24 cellular contexts compared by ENCODE assay signal in the genomic region with DNA sequence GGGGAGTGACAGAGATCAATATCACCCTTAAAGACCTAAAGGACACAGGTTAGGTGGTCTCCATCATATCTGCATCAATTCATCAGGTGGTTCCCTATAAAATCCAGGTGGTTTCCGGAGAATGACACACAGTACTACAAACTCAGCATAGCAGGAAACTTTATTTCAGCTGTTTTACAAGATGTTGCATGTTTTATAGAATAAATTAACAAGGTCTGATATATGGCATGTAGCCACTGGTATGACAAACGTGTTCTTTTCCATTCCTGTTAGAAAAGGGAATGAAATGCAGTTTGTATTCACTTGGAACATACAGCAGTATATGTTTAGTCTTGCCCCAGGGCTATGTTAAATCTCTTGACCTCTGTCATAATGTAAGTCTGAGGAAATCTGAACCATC. TPM values are rescaled to one million over a fixed set of nuclear protein-coding genes. Genes with fewer than 3 reads are reported as not detected.
"Had no signal": no experiment of that assay in that cellular context is flagged by ENCODE, and none has a peak within 500 bp of the region (broad histone marks: within the 10 kb centered on the region; RNA-seq: fewer than 3 reads in every experiment).

No MANE protein-coding gene starts in this region.

- H3K27me3 ChIP-seq: SJSA1 had no signal

- FAIRE-seq: HepG2 had no signal

- ATAC-seq: HepG2, Panc1, Right ventricle myocardium inferior had no signal

- DNase-seq: IMR-90, Karpas-422, KG1, MV-4-11, NCI-H1092, NCI-H1436, NCI-H187, NCI-H2029, NCI-H2081 treated with DMSO at 0.1 percent for 48 hours, NCI-H2171, NCI-H226, NCI-H446, NCI-H510A, NCI-H524 treated with DMSO at 0.1 percent for 48 hours, NCI-H69, NCI-H774, SIG-M5 had no signal

- H3K4me3 ChIP-seq: SJSA1, SK-N-MC had no signal

- H3K27ac ChIP-seq: SJSA1, SK-N-MC had no signal

- H3K36me3 ChIP-seq: SJSA1 had no signal

- H3K9me3 ChIP-seq: SJSA1 had no signal

RNA-seq across cellular contexts. Expression of a gene that starts 42.1 kb away (rescaled TPM):
- total RNA-seq: HepG2, HT1080, IMR-90, MCF 10A, SJSA1 had no signal
- polyA plus RNA-seq: HepG2, IMR-90 had no signal
